8 cellular contexts compared by ENCODE assay signal in genomic region chr17:76681222-76682137, GRCh38. TPM values are rescaled to one million over a fixed set of nuclear protein-coding genes. Genes with fewer than 3 reads are reported as not detected.
DNase-seq lines count a peak whose midpoint lies in the region; ATAC-seq and TF ChIP-seq lines count a peak whose summit lies in the region.

No MANE protein-coding gene starts in this region.

- H3K4me3 ChIP-seq in GM06990 (replicated peaks; ENCODE audit: low read depth, low read length) (no peak overlapping the region), skeletal muscle satellite cell (ENCODE audit: low read length) (no peak overlapping the region)

- TF ChIP-seq CTCF in GM06990 (IDR thresholded peaks at IDR 0.05; ENCODE audit: insufficient read depth, low read length, poor library complexity, severe bottlenecking), result peak; percentile 80

- no peaks in the 10 kb centered on the region; the same call in none of the 2 replicates for H3K27me3 ChIP-seq in GM06990 (replicated peaks; ENCODE audit: control insufficient read depth, insufficient read depth, low read length)
- H3K27me3 ChIP-seq in skeletal muscle satellite cell (ENCODE audit: control insufficient read depth, insufficient read depth, low read length), result no peaks in the 10 kb centered on the region

- H3K9me3 ChIP-seq in skeletal muscle satellite cell (replicated peaks; ENCODE audit: low read length), result no peaks in the 10 kb centered on the region

- peak overlapping the region; percentile 61 for H3K9ac ChIP-seq in skeletal muscle satellite cell (ENCODE audit: low read depth, low read length)

- H3K4me1 ChIP-seq in skeletal muscle satellite cell (ENCODE audit: control insufficient read depth, insufficient read depth, low read length), result peaks cover 37% of the 10 kb centered on the region

- no peaks in the 10 kb centered on the region for H3K36me3 ChIP-seq in GM06990 (ENCODE audit: control insufficient read depth, insufficient read depth, low read length)
- H3K36me3 ChIP-seq in skeletal muscle satellite cell (ENCODE audit: insufficient read depth, low read length), result peaks cover 56% of the 10 kb centered on the region

- H3K4me2 ChIP-seq in skeletal muscle satellite cell (ENCODE audit: low read length), result peak overlapping the region; percentile 62

- no peak for DNase-seq in GM06990 (ENCODE audit: extremely low read depth, insufficient read length)
- peak; percentile 69 for DNase-seq in NCI-H146 treated with DMSO at 0.1 percent for 48 hours (lab: John Stamatoyannopoulos, UW; ENCODE audit: unreplicated experiment)
- peak; percentile 45 for DNase-seq in T-helper 22 cell (ENCODE audit: low read depth)
- DNase-seq in anterior cingulate cortex (lab: John Stamatoyannopoulos, UW), result peak in 51 of 58 donors; percentile 16 to 86 (median 51)
- DNase-seq in hippocampal formation (lab: John Stamatoyannopoulos, UW), result peak; percentile 8 to 38

- no peak for ATAC-seq in GM21360 (IDR thresholded peaks at IDR 0.05; ENCODE audit: unreplicated experiment)
- ATAC-seq in GM21737 (IDR thresholded peaks at IDR 0.05; ENCODE audit: unreplicated experiment), result no peak

RNA-seq across cellular contexts. Expression of gene MXRA7, which starts 29.3 kb away (rescaled TPM):
- 186 and 268 TPM in 2 replicates for total RNA-seq in skeletal muscle satellite cell (2012; rRNA removed)

RNA-seq across cellular contexts. Expression of gene ST6GALNAC1, which starts 37.9 kb away (rescaled TPM):
- total RNA-seq in skeletal muscle satellite cell (2012; rRNA removed), result not detected in 2 replicates

RNA-seq across cellular contexts. Expression of gene JMJD6, which starts 44.9 kb away (rescaled TPM):
- total RNA-seq in skeletal muscle satellite cell (2012; rRNA removed), result 21.0 and 22.7 TPM in 2 replicates

RNA-seq across cellular contexts. Expression of gene METTL23, which starts 45.2 kb away (rescaled TPM):
- total RNA-seq in skeletal muscle satellite cell (2012; rRNA removed), result 25.1 and 32.2 TPM in 2 replicates

RNA-seq across cellular contexts. Expression of gene SRSF2, which starts 55.7 kb away (rescaled TPM):
- 193 and 226 TPM in 2 replicates for total RNA-seq in skeletal muscle satellite cell (2012; rRNA removed)
